In genomic region chr4:143225167-143225566, GRCh38 we compare ENCODE assay signal across 14 cellular contexts.
"Had no signal": no experiment of that assay in that cellular context is flagged by ENCODE, and none has a peak within 500 bp of the region (broad histone marks: within the 10 kb centered on the region; RNA-seq: fewer than 3 reads in every experiment).

No MANE protein-coding gene starts in this region.

- H3K27me3 ChIP-seq: breast epithelium, thyroid gland had no signal

- H3K9me3 ChIP-seq: breast epithelium, thyroid gland had no signal

- ATAC-seq: activated naive CD4-positive, alpha-beta T cell treated with anti-CD3 and anti-CD28 coated beads, Interleukin-2, amount 50 U/mL, for 72 hours; activated T-cell treated with anti-CD3 and anti-CD28 coated beads, Interleukin-2, amount 50 U/mL, for 4 hours had no signal

- DNase-seq: activated CD4-positive, alpha-beta T cell treated with anti-CD3 and anti-CD28 coated beads, Interleukin-2, amount 50 U/mL, for 48 hours; activated effector memory CD4-positive, alpha-beta T cell treated with anti-CD3 and anti-CD28 coated beads, Interleukin-2, amount 50 U/mL, for 16 hours; activated T-cell treated with anti-CD3 and anti-CD28 coated beads, Interleukin-2, amount 50 U/mL, for 4 hours; anterior cingulate cortex; dermis blood vessel endothelial cell; hypothalamus; stimulated activated CD4-positive, alpha-beta T cell treated with anti-CD3 and anti-CD28 coated beads, Interleukin-15, amount 100 ng/mL, for 24 hours; stimulated activated CD4-positive, alpha-beta T cell treated with anti-CD3 and anti-CD28 coated beads, Interleukin-4, amount 100 ng/mL, for 4 hours; T-helper 2 cell; thyroid gland had no signal

- H3K4me3 ChIP-seq: breast epithelium, thyroid gland had no signal

- H3K36me3 ChIP-seq: breast epithelium had no signal

- H3K4me1 ChIP-seq: breast epithelium had no signal

- H3K27ac Mint-ChIP-seq: activated naive CD4-positive, alpha-beta T cell treated with anti-CD3 and anti-CD28 coated beads, Interleukin-2, amount 50 U/mL, for 72 hours; nephron had no signal

- H3K4me1 Mint-ChIP-seq: nephron had no signal

- H3K4me3 Mint-ChIP-seq: activated T-cell treated with anti-CD3 and anti-CD28 coated beads, Interleukin-2, amount 50 U/mL, for 4 hours; nephron had no signal

- H3K9me3 Mint-ChIP-seq: activated naive CD4-positive, alpha-beta T cell treated with anti-CD3 and anti-CD28 coated beads, Interleukin-2, amount 50 U/mL, for 72 hours; activated T-cell treated with anti-CD3 and anti-CD28 coated beads, Interleukin-2, amount 50 U/mL, for 4 hours; nephron had no signal

- H3K27ac ChIP-seq: breast epithelium, thyroid gland had no signal

- FAIRE-seq: TTC549 had no signal
